4 cellular contexts compared by ENCODE assay signal in genomic region chr3:181770296-181770695, GRCh38. TPM values are rescaled to one million over a fixed set of nuclear protein-coding genes. Genes with fewer than 3 reads are reported as not detected.
"Had no signal": no experiment of that assay in that cellular context is flagged by ENCODE, and none has a peak within 500 bp of the region (broad histone marks: within the 10 kb centered on the region; RNA-seq: fewer than 3 reads in every experiment).

No MANE protein-coding gene starts in this region.

- DNase-seq: GDM1, GF-D8 had no signal

- ATAC-seq: GM12878 had no signal

RNA-seq across cellular contexts. Expression of gene SOX2, which starts 58.6 kb away (rescaled TPM):
- total RNA-seq: G401 had no signal
